ENCODE assay signal across 15 cellular contexts in genomic region chr6:127608554-127609270, GRCh38. TPM values are rescaled to one million over a fixed set of nuclear protein-coding genes. Genes with fewer than 3 reads are reported as not detected.
DNase-seq lines count a peak whose midpoint lies in the region; ATAC-seq, FAIRE-seq and TF ChIP-seq lines count a peak whose summit lies in the region.
"Had no signal": no experiment of that assay in that cellular context is flagged by ENCODE, and none has a peak within 500 bp of the region (broad histone marks: within the 10 kb centered on the region; RNA-seq: fewer than 3 reads in every experiment).

No MANE protein-coding gene starts in this region.

- H3K9me3 ChIP-seq in right cardiac atrium (ENCODE audit: control insufficient read depth, low read length) (no peaks in the 10 kb centered on the region), right atrium auricular region (no peaks in the 10 kb centered on the region), OCI-LY3 (ENCODE audit: insufficient read depth, low read length) (no peaks in the 10 kb centered on the region), lower lobe of right lung (no peaks in the 10 kb centered on the region)
- H3K9me3 ChIP-seq: A549, BE2C had no signal

- DNase-seq in right cardiac atrium (no peak), right atrium auricular region (ENCODE audit: low spot score) (no peak), lower lobe of right lung (no peak), A172 (ENCODE audit: low spot score) (no peak), urothelium cell line (ENCODE audit: low spot score) (no peak)
- DNase-seq: BE2C; CD4-positive, alpha-beta memory T cell; HCEC 1CT; HFFc6 had no signal

- no peaks in the 10 kb centered on the region for H3K79me2 ChIP-seq in OCI-LY3 (ENCODE audit: low read length)

- H3K4me3 ChIP-seq in right cardiac atrium (ENCODE audit: low read length) (no peak overlapping the region), right atrium auricular region (no peak overlapping the region), OCI-LY3 (ENCODE audit: low read length) (no peak overlapping the region), lower lobe of right lung (no peak overlapping the region)
- H3K4me3 ChIP-seq: A549 had no signal

- no peak for FAIRE-seq in urothelium cell line (lab: Jason Lieb, UNC)
- FAIRE-seq: A549, H1 had no signal

- TF ChIP-seq CTCF in right atrium auricular region (IDR thresholded peaks at IDR 0.05) (no peak), OCI-LY3 (IDR thresholded peaks at IDR 0.05; ENCODE audit: low read depth, low read length) (no peak), lower lobe of right lung (IDR thresholded peaks at IDR 0.05) (no peak)

- intact Hi-C loops in right cardiac atrium (cut with DNase I) (loop anchor here in 1 of 4 donors (5.0 kb wide), 1 partner anchor 34 kb away; no protein-coding TSS in a partner anchor), lower lobe of right lung (cut with DNase I) (no loop called here)

- H3K27me3 ChIP-seq in right cardiac atrium (ENCODE audit: control insufficient read depth, insufficient read depth), result no peaks in the 10 kb centered on the region
- no peaks in the 10 kb centered on the region for H3K27me3 ChIP-seq in right atrium auricular region
- H3K27me3 ChIP-seq in OCI-LY3 (ENCODE audit: low read depth, low read length), result no peaks in the 10 kb centered on the region
- H3K27me3 ChIP-seq in lower lobe of right lung (ENCODE audit: low read depth), result no peaks in the 10 kb centered on the region
- H3K27me3 ChIP-seq: BE2C had no signal

- H2AFZ ChIP-seq in OCI-LY3 (ENCODE audit: low read depth, low read length), result peak overlapping the region; percentile 54; the same call in 1 of the 2 replicates

- WGBS in right cardiac atrium, result 66% methylated on average over 3 of the region's 3 CpGs

- peaks cover 3% of the 10 kb centered on the region for H3K4me1 ChIP-seq in right cardiac atrium (ENCODE audit: control insufficient read depth, insufficient read depth, low read length)
- H3K4me1 ChIP-seq in right atrium auricular region, result peaks cover 0 to 5% of the 10 kb centered on the region in 2 donors
- no peaks in the 10 kb centered on the region for H3K4me1 ChIP-seq in OCI-LY3 (ENCODE audit: low read length)
- no peaks in the 10 kb centered on the region for H3K4me1 ChIP-seq in lower lobe of right lung
- H3K4me1 ChIP-seq: A549, BE2C had no signal

- H3K27ac ChIP-seq in right cardiac atrium (ENCODE audit: low read length), result peak overlapping the region; percentile 13
- no peak overlapping the region for H3K27ac ChIP-seq in right atrium auricular region
- no peak overlapping the region for H3K27ac ChIP-seq in OCI-LY3 (ENCODE audit: low read length)
- H3K27ac ChIP-seq in lower lobe of right lung, result no peak overlapping the region
- H3K27ac ChIP-seq: A549, C4-2B, HL-60 had no signal

- H3K36me3 ChIP-seq in right atrium auricular region (no peaks in the 10 kb centered on the region), OCI-LY3 (replicated peaks; ENCODE audit: low read depth, low read length) (no peaks in the 10 kb centered on the region), lower lobe of right lung (no peaks in the 10 kb centered on the region)
- H3K36me3 ChIP-seq: BE2C had no signal

- no peak overlapping the region for H3K9ac ChIP-seq in OCI-LY3 (ENCODE audit: low read length)

- no peak overlapping the region for H3K4me2 ChIP-seq in OCI-LY3 (ENCODE audit: low read length)
- H3K4me2 ChIP-seq: A549 had no signal

- H4K20me1 ChIP-seq in OCI-LY3 (ENCODE audit: insufficient read depth, low read length), result no peaks in the 10 kb centered on the region

- no peak for ATAC-seq in right cardiac atrium
- ATAC-seq in esophagus mucosa, result peak; percentile 52
- ATAC-seq in lower lobe of right lung, result no peak
- ATAC-seq: A549 had no signal

RNA-seq across cellular contexts. Expression of gene C6orf58, which starts 31.7 kb away (rescaled TPM):
- total RNA-seq in right cardiac atrium (not detected), right atrium auricular region (not detected), esophagus mucosa (not detected), lower lobe of right lung (not detected)
- polyA plus RNA-seq in right cardiac atrium, result not detected
- 0.21 and 0.24 TPM in 2 replicates for total RNA-seq in A172 (2014; rRNA removed; shearing (Covaris generic))
- total RNA-seq: CD4-positive, alpha-beta memory T cell; H1 had no signal
- polyA plus RNA-seq: H1 had no signal
